7 cellular contexts compared by ENCODE assay signal in the genomic region with DNA sequence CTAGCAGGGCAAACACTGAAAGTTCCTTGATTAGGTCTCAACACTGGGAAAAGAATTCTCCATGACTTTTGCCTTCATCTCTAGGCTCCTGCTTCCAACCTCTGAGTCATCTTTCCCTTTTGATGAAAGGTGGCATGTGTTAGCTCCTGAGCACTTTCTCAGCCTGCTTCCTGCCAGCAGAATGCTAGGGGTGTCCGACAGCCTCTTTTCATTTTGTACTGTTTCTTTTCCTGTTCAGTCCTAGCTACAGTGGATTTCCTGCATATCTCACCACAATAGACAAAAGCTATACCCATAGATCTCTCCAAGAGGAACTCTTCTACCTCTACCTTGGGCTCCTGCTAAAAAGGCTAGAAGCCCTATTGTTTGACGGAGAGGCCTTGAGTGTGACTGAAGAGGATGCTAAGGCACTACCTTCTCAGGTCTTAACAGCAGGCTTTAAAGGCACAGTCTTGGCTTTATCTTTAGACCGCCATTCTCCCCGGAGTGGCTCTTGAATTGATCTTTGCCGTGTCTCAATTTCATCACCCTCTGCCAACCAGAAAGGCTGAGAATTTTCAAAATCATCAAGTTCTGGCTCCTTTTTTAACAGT.
DNase-seq lines count a peak whose midpoint lies in the region; ATAC-seq and TF ChIP-seq lines count a peak whose summit lies in the region.

No MANE protein-coding gene starts in this region.

- ATAC-seq in HG02642 (IDR thresholded peaks at IDR 0.05; ENCODE audit: poor library complexity, unreplicated experiment) = no peak
- no peak for ATAC-seq in HG03439 (IDR thresholded peaks at IDR 0.05; ENCODE audit: unreplicated experiment)

- H3K27me3 ChIP-seq in left ventricle myocardium inferior (ENCODE audit: low read depth) (no peaks in the 10 kb centered on the region), smooth muscle cell (ENCODE audit: low read depth) (no peaks in the 10 kb centered on the region)

- H3K27ac ChIP-seq in VCaP = peak overlapping the region; percentile 72
- H3K27ac ChIP-seq in left ventricle myocardium inferior (replicated peaks) = peak overlapping the region; percentile 83
- H3K27ac ChIP-seq in smooth muscle cell (ENCODE audit: low read depth) = peak overlapping the region; percentile 57

- H3K36me3 ChIP-seq in left ventricle myocardium inferior (no peaks in the 10 kb centered on the region), smooth muscle cell (ENCODE audit: low read depth) (no peaks in the 10 kb centered on the region)

- peak overlapping the region; percentile 15 for H3K4me3 ChIP-seq in left ventricle myocardium inferior
- H3K4me3 ChIP-seq in smooth muscle cell = no peak overlapping the region

- DNase-seq in HT1080 (ENCODE audit: low read depth) (peak; percentile 85), left ventricle myocardium inferior (no peak), smooth muscle cell (lab: John Stamatoyannopoulos, UW; ENCODE audit: unreplicated experiment) (no peak), NCI-H187 treated with DMSO at 0.1 percent for 48 hours (lab: John Stamatoyannopoulos, UW) (no peak)

- peak overlapping the region; percentile 63 for H3K4me2 ChIP-seq in smooth muscle cell

- no peak overlapping the region for H3K9ac ChIP-seq in smooth muscle cell (ENCODE audit: low read depth)

- no peaks in the 10 kb centered on the region for H3K9me3 ChIP-seq in left ventricle myocardium inferior (replicated peaks)
- no peaks in the 10 kb centered on the region for H3K9me3 ChIP-seq in smooth muscle cell (replicated peaks; ENCODE audit: low read depth)

- peaks cover 16% of the 10 kb centered on the region for H3F3A ChIP-seq in smooth muscle cell (ENCODE audit: low read depth)

- 56% methylated on average over 5 of the region's 5 CpGs for WGBS in smooth muscle cell (ENCODE audit: low lambda C conversion rate)

- TF ChIP-seq CTCF in VCaP (conservative IDR thresholded peaks at IDR 0.05) = no peak
- TF ChIP-seq CTCF in left ventricle myocardium inferior (IDR thresholded peaks at IDR 0.05; ENCODE audit: borderline replicate concordance) = no peak
- no peak for TF ChIP-seq CTCF in smooth muscle cell (IDR thresholded peaks at IDR 0.05; ENCODE audit: borderline replicate concordance, insufficient read depth, poor library complexity, severe bottlenecking)

- peaks cover 29% of the 10 kb centered on the region for H4K20me1 ChIP-seq in smooth muscle cell (ENCODE audit: low read depth)

- H3K79me2 ChIP-seq in smooth muscle cell (ENCODE audit: low read depth) = peaks cover 43% of the 10 kb centered on the region

- peaks cover 28% of the 10 kb centered on the region for H3K4me1 ChIP-seq in left ventricle myocardium inferior
- peaks cover 20% of the 10 kb centered on the region for H3K4me1 ChIP-seq in smooth muscle cell (ENCODE audit: low read depth)

- intact Hi-C loops in left ventricle myocardium inferior (cut with micrococcal nuclease) = no loop called here

- no peak overlapping the region for H2AFZ ChIP-seq in smooth muscle cell (ENCODE audit: low read depth)
